Comparison of ENCODE assay signal across 14 cellular contexts in genomic region chr4:174681723-174682300, GRCh38.
DNase-seq lines count a peak whose midpoint lies in the region; ATAC-seq and TF ChIP-seq lines count a peak whose summit lies in the region.
"Had no signal": no experiment of that assay in that cellular context is flagged by ENCODE, and none has a peak within 500 bp of the region (broad histone marks: within the 10 kb centered on the region; RNA-seq: fewer than 3 reads in every experiment).

No MANE protein-coding gene starts in this region.

- H2BK12ac ChIP-seq in neuronal stem cell (ENCODE audit: low read length) = no peak overlapping the region

- H4K20me1 ChIP-seq in PC-3 (ENCODE audit: low read length) = no peaks in the 10 kb centered on the region

- WGBS in neuronal stem cell (ENCODE audit: extremely low coverage in 2 of 2, insufficient read length in 2 of 2, insufficient replicate concordance in 1 of 2), 2 donors = no CpG with 5 or more reads among the region's 4 CpGs

- H3K4me3 ChIP-seq in PC-3 (ENCODE audit: low read length) = no peak overlapping the region
- no peak overlapping the region for H3K4me3 ChIP-seq in neuronal stem cell (ENCODE audit: low read length in 2 of 2)
- H3K4me3 ChIP-seq: coronary artery had no signal

- H4K8ac ChIP-seq in neuronal stem cell (ENCODE audit: low read depth, low read length) = no peak overlapping the region

- H3F3A ChIP-seq in PC-3 (ENCODE audit: low read length, unreplicated experiment) = no peaks in the 10 kb centered on the region

- no peak overlapping the region for H3K27ac Mint-ChIP-seq in activated CD4-positive, alpha-beta T cell treated with anti-CD3 and anti-CD28 coated beads for 36 hours

- H3K27ac ChIP-seq in PC-3 (ENCODE audit: low read length) (no peak overlapping the region), neuronal stem cell (replicated peaks; ENCODE audit: low read length) (no peak overlapping the region)
- H3K27ac ChIP-seq: coronary artery, KMS-11, neutrophil had no signal

- DNase-seq in activated CD4-positive, alpha-beta T cell treated with anti-CD3 and anti-CD28 coated beads for 36 hours = no peak
- DNase-seq in activated CD4-positive, alpha-beta T cell treated with anti-CD3 and anti-CD28 coated beads for 48 hours = no peak
- DNase-seq in PC-3 (peak; percentile 20), erythroblast (lab: John Stamatoyannopoulos, UW) (peak; percentile 92 to 96), pulmonary artery endothelial cell (ENCODE audit: low read depth, low spot score) (peak; percentile 11), neuronal stem cell (ENCODE audit: low spot score) (no peak)
- DNase-seq: left ventricle myocardium superior; NCI-H1930; NK-92 treated with Interleukin-12 subunit alpha and Interleukin-12 subunit beta, amount 100 ng/mL, for 24 hours had no signal

- H3K9ac ChIP-seq in PC-3 (ENCODE audit: low read length) = no peak overlapping the region
- H3K9ac ChIP-seq in neuronal stem cell (ENCODE audit: low read depth, low read length, poor library complexity) = no peak overlapping the region
- H3K9ac ChIP-seq: KMS-11 had no signal

- CTCF ChIA-PET in activated CD4-positive, alpha-beta T cell treated with anti-CD3 and anti-CD28 coated beads for 36 hours (lab: Charles Lee) = no interaction called here
- CTCF ChIA-PET in PC-3 (lab: Charles Lee) = no interaction called here

- H3K4ac ChIP-seq in neuronal stem cell (ENCODE audit: low read length) = no peak overlapping the region

- H4K91ac ChIP-seq in neuronal stem cell (ENCODE audit: low read depth, low read length, poor library complexity) = no peak overlapping the region

- H3K4me1 Mint-ChIP-seq in activated CD4-positive, alpha-beta T cell treated with anti-CD3 and anti-CD28 coated beads for 36 hours = peaks cover 3% of the 10 kb centered on the region

- H2BK15ac ChIP-seq in neuronal stem cell (ENCODE audit: low read length) = no peak overlapping the region

- no peak overlapping the region for H3K14ac ChIP-seq in neuronal stem cell (ENCODE audit: low read length)

- H3K9me3 ChIP-seq in PC-3 (ENCODE audit: low read length) = no peaks in the 10 kb centered on the region
- H3K9me3 ChIP-seq in neuronal stem cell (replicated peaks in 1 of 2; ENCODE audit: control insufficient read depth in 2 of 2, insufficient read depth in 1 of 2, low read depth in 1 of 2, low read length in 2 of 2) = no peaks in the 10 kb centered on the region
- H3K9me3 ChIP-seq: neutrophil had no signal

- POLR2A ChIA-PET in activated CD4-positive, alpha-beta T cell treated with anti-CD3 and anti-CD28 coated beads for 36 hours (lab: Charles Lee) = no interaction called here
- POLR2A ChIA-PET in PC-3 (lab: Charles Lee; ENCODE audit: unreplicated experiment) = no interaction called here

- H3K4me2 ChIP-seq in PC-3 (ENCODE audit: low read length) (no peak overlapping the region), neuronal stem cell (ENCODE audit: insufficient read depth, low read length, poor library complexity, severe bottlenecking) (no peak overlapping the region)
- H3K4me2 ChIP-seq: KMS-11 had no signal

- no peaks in the 10 kb centered on the region for H3K36me3 Mint-ChIP-seq in activated CD4-positive, alpha-beta T cell treated with anti-CD3 and anti-CD28 coated beads for 36 hours (ENCODE audit: low read depth)

- no peak overlapping the region for H3K4me3 Mint-ChIP-seq in activated CD4-positive, alpha-beta T cell treated with anti-CD3 and anti-CD28 coated beads for 36 hours

- peaks cover 1% of the 10 kb centered on the region for H3K9me3 Mint-ChIP-seq in activated CD4-positive, alpha-beta T cell treated with anti-CD3 and anti-CD28 coated beads for 36 hours (ENCODE audit: low read depth)

- peak; percentile 65 for ATAC-seq in activated CD4-positive, alpha-beta T cell treated with anti-CD3 and anti-CD28 coated beads for 36 hours
- ATAC-seq in PC-3 (peak; percentile 42; the same call in 1 of the 2 replicates), GM18520 (IDR thresholded peaks at IDR 0.05; ENCODE audit: unreplicated experiment) (no peak), GM18907 (IDR thresholded peaks at IDR 0.05; ENCODE audit: unreplicated experiment) (no peak)
- ATAC-seq: left ventricle myocardium superior had no signal

- no peak overlapping the region for H2AK5ac ChIP-seq in neuronal stem cell (ENCODE audit: low read depth, low read length)

- no peaks in the 10 kb centered on the region for H3K4me1 ChIP-seq in PC-3 (ENCODE audit: insufficient read depth, low read length)
- H3K4me1 ChIP-seq in neuronal stem cell (ENCODE audit: control insufficient read depth in 2 of 2, insufficient read depth in 1 of 2, low read depth in 1 of 2, low read length in 2 of 2) = no peaks in the 10 kb centered on the region

- H3K9me2 ChIP-seq in PC-3 (replicated peaks; ENCODE audit: low read length) = no peaks in the 10 kb centered on the region

- TF ChIP-seq CTCF in PC-3 (conservative IDR thresholded peaks at IDR 0.05; ENCODE audit: low read depth, low read length) = no peak

- peaks cover 2% of the 10 kb centered on the region for H3K27me3 Mint-ChIP-seq in activated CD4-positive, alpha-beta T cell treated with anti-CD3 and anti-CD28 coated beads for 36 hours

- H2BK5ac ChIP-seq in neuronal stem cell (ENCODE audit: low read length) = no peak overlapping the region

- no peaks in the 10 kb centered on the region for H3K79me2 ChIP-seq in PC-3 (ENCODE audit: low read length)

- intact Hi-C loops in activated CD4-positive, alpha-beta T cell treated with anti-CD3 and anti-CD28 coated beads for 36 hours (cut with DNase I, micrococcal nuclease) = no loop called here
- intact Hi-C loops in PC-3 (cut with micrococcal nuclease) = no loop called here

- no peak for TF ChIP-seq POLR2A in erythroblast (IDR thresholded peaks at IDR 0.05; ENCODE audit: low read length)

- no peak overlapping the region for H2BK120ac ChIP-seq in neuronal stem cell (ENCODE audit: low read depth, low read length)

- H3K27me3 ChIP-seq in PC-3 (ENCODE audit: low read length) (no peaks in the 10 kb centered on the region), neuronal stem cell (ENCODE audit: control insufficient read depth in 3 of 3, insufficient read depth in 3 of 3, low read depth in 1 of 3, low read length in 3 of 3) (no peaks in the 10 kb centered on the region)
- H3K27me3 ChIP-seq: neutrophil had no signal

- no peak overlapping the region for H3K23ac ChIP-seq in neuronal stem cell (ENCODE audit: low read depth, low read length, poor library complexity)

- H2AFZ ChIP-seq in PC-3 (ENCODE audit: low read length) (no peak overlapping the region), neuronal stem cell (ENCODE audit: low read length) (no peak overlapping the region)

- H3K79me1 ChIP-seq in neuronal stem cell (ENCODE audit: low read depth, low read length) = no peaks in the 10 kb centered on the region

- no peak overlapping the region for H3K18ac ChIP-seq in neuronal stem cell (ENCODE audit: low read length)

- BruUV-seq in PC-3 (replicated peaks; lab: Mats Ljungman, UMichigan) = no TSS peak

- no peaks in the 10 kb centered on the region for H3K36me3 ChIP-seq in PC-3 (ENCODE audit: low read depth, low read length)
- H3K36me3 ChIP-seq in neuronal stem cell (replicated peaks in 1 of 2; ENCODE audit: control insufficient read depth in 2 of 2, insufficient read depth in 2 of 2, low read length in 2 of 2) = no peaks in the 10 kb centered on the region
- H3K36me3 ChIP-seq: neutrophil had no signal

Comparison
In these comparisons a context has a peak if more than half of its experiments do, and no peak if none do; other contexts are left out.
1. ATAC-seq: peak in activated CD4-positive, alpha-beta T cell treated with anti-CD3 and anti-CD28 coated beads for 36 hours (single experiment) and PC-3 (single experiment); none in GM18520 (single experiment) and GM18907 (single experiment).
2. DNase-seq: peak in PC-3 (single experiment), erythroblast (2 of 2) and pulmonary artery endothelial cell (single experiment); none in activated CD4-positive, alpha-beta T cell treated with anti-CD3 and anti-CD28 coated beads for 36 hours (single experiment), activated CD4-positive, alpha-beta T cell treated with anti-CD3 and anti-CD28 coated beads for 48 hours (single experiment) and neuronal stem cell (single experiment).